Comparison of ENCODE assay signal across 18 cellular contexts in genomic region chr7:17236161-17236560, GRCh38.
DNase-seq lines count a peak whose midpoint lies in the region; ATAC-seq and FAIRE-seq lines count a peak whose summit lies in the region.
"Had no signal": no experiment of that assay in that cellular context is flagged by ENCODE, and none has a peak within 500 bp of the region (broad histone marks: within the 10 kb centered on the region; RNA-seq: fewer than 3 reads in every experiment).

No MANE protein-coding gene starts in this region.

- peaks cover 8% of the 10 kb centered on the region for H3K9me3 Mint-ChIP-seq in activated CD4-positive, alpha-beta T cell treated with anti-CD3 and anti-CD28 coated beads for 36 hours (ENCODE audit: low read depth)
- H3K9me3 Mint-ChIP-seq in activated T-helper 17 cell treated with anti-CD3 and anti-CD28 coated beads, Interleukin-2, amount 50 U/mL, for 72 hours = peaks cover 4% of the 10 kb centered on the region
- peaks cover 0 to 17% (median 0%) of the 10 kb centered on the region in 11 donors for H3K9me3 Mint-ChIP-seq in naive thymus-derived CD4-positive, alpha-beta T cell

- no peak for ATAC-seq in activated CD4-positive, alpha-beta T cell treated with anti-CD3 and anti-CD28 coated beads for 36 hours
- no peak for ATAC-seq in activated T-helper 17 cell treated with anti-CD3 and anti-CD28 coated beads, Interleukin-2, amount 50 U/mL, for 72 hours (replicated peaks)
- no peak for ATAC-seq in naive thymus-derived CD4-positive, alpha-beta T cell
- ATAC-seq in GM19397 (IDR thresholded peaks at IDR 0.05; ENCODE audit: unreplicated experiment) = no peak
- ATAC-seq: gastroesophageal sphincter, HCT116 had no signal

- no peaks in the 10 kb centered on the region for H3K36me3 ChIP-seq in naive thymus-derived CD4-positive, alpha-beta T cell (ENCODE audit: control insufficient read depth in 2 of 3, insufficient read depth in 3 of 3, low read length in 3 of 3)
- H3K36me3 ChIP-seq: gastroesophageal sphincter, Peyer's patch, sigmoid colon had no signal

- peaks cover 7% of the 10 kb centered on the region for H3K36me3 Mint-ChIP-seq in activated CD4-positive, alpha-beta T cell treated with anti-CD3 and anti-CD28 coated beads for 36 hours (ENCODE audit: low read depth)
- H3K36me3 Mint-ChIP-seq in activated T-helper 17 cell treated with anti-CD3 and anti-CD28 coated beads, Interleukin-2, amount 50 U/mL, for 72 hours (ENCODE audit: low read depth) = peaks cover 12% of the 10 kb centered on the region
- peaks cover 0 to 25% (median 0%) of the 10 kb centered on the region in 5 donors for H3K36me3 Mint-ChIP-seq in naive thymus-derived CD4-positive, alpha-beta T cell

- H3K4me3 Mint-ChIP-seq in activated CD4-positive, alpha-beta T cell treated with anti-CD3 and anti-CD28 coated beads for 36 hours = no peak overlapping the region
- H3K4me3 Mint-ChIP-seq in activated T-helper 17 cell treated with anti-CD3 and anti-CD28 coated beads, Interleukin-2, amount 50 U/mL, for 72 hours = peak overlapping the region; percentile 84
- H3K4me3 Mint-ChIP-seq in naive thymus-derived CD4-positive, alpha-beta T cell = peak overlapping the region in 5 of 10 donors; percentile 1 to 72 (median 26)

- peaks cover 22 to 24% of the 10 kb centered on the region in 2 donors for H3K4me1 ChIP-seq in naive thymus-derived CD4-positive, alpha-beta T cell (ENCODE audit: control insufficient read depth in 2 of 2, insufficient read depth in 2 of 2, low read length in 2 of 2)
- H3K4me1 ChIP-seq: gastroesophageal sphincter had no signal

- peak; percentile 21 for FAIRE-seq in GM18507 (lab: Jason Lieb, UNC)
- FAIRE-seq: endothelial cell of umbilical vein had no signal

- peak overlapping the region; percentile 48 for H3K27ac Mint-ChIP-seq in activated CD4-positive, alpha-beta T cell treated with anti-CD3 and anti-CD28 coated beads for 36 hours
- H3K27ac Mint-ChIP-seq in activated T-helper 17 cell treated with anti-CD3 and anti-CD28 coated beads, Interleukin-2, amount 50 U/mL, for 72 hours = peak overlapping the region; percentile 57
- H3K27ac Mint-ChIP-seq in naive thymus-derived CD4-positive, alpha-beta T cell = peak overlapping the region; percentile 72 to 99 (median 76)

- POLR2A ChIA-PET in activated CD4-positive, alpha-beta T cell treated with anti-CD3 and anti-CD28 coated beads for 36 hours (lab: Charles Lee) = no interaction called here
- POLR2A ChIA-PET in naive thymus-derived CD4-positive, alpha-beta T cell (lab: Charles Lee) = interaction anchor here (1.1 kb wide), 1 partner anchor 64 kb away, joined by 3 read pairs; no protein-coding TSS in a partner anchor

- H3K27ac ChIP-seq in naive thymus-derived CD4-positive, alpha-beta T cell (ENCODE audit: low read depth, low read length) = no peak overlapping the region
- H3K27ac ChIP-seq: gastroesophageal sphincter, KMS-11, Peyer's patch, sigmoid colon had no signal

- H3K4me3 ChIP-seq in naive thymus-derived CD4-positive, alpha-beta T cell (ENCODE audit: low read length) = no peak overlapping the region
- H3K4me3 ChIP-seq: gastroesophageal sphincter, Peyer's patch, sigmoid colon had no signal

- intact Hi-C loops in activated CD4-positive, alpha-beta T cell treated with anti-CD3 and anti-CD28 coated beads for 36 hours (cut with DNase I, micrococcal nuclease) = no loop called here
- intact Hi-C loops in naive thymus-derived CD4-positive, alpha-beta T cell (cut with micrococcal nuclease) = no loop called here

- peaks cover 44% of the 10 kb centered on the region for H3K4me1 Mint-ChIP-seq in activated CD4-positive, alpha-beta T cell treated with anti-CD3 and anti-CD28 coated beads for 36 hours
- H3K4me1 Mint-ChIP-seq in activated T-helper 17 cell treated with anti-CD3 and anti-CD28 coated beads, Interleukin-2, amount 50 U/mL, for 72 hours = peaks cover 38% of the 10 kb centered on the region
- peaks cover 19 to 50% (median 37%) of the 10 kb centered on the region in 7 donors for H3K4me1 Mint-ChIP-seq in naive thymus-derived CD4-positive, alpha-beta T cell

- no peaks in the 10 kb centered on the region for H3K9me3 ChIP-seq in naive thymus-derived CD4-positive, alpha-beta T cell (ENCODE audit: control insufficient read depth in 2 of 3, low read length in 3 of 3)
- H3K9me3 ChIP-seq: gastroesophageal sphincter, Peyer's patch, sigmoid colon had no signal

- H3K27me3 ChIP-seq in naive thymus-derived CD4-positive, alpha-beta T cell (ENCODE audit: control insufficient read depth in 2 of 2, insufficient read depth in 2 of 2, low read length in 2 of 2) = no peaks in the 10 kb centered on the region
- H3K27me3 ChIP-seq: gastroesophageal sphincter, Peyer's patch, sigmoid colon had no signal

- CTCF ChIA-PET in activated CD4-positive, alpha-beta T cell treated with anti-CD3 and anti-CD28 coated beads for 36 hours (lab: Charles Lee) = no interaction called here
- CTCF ChIA-PET in naive thymus-derived CD4-positive, alpha-beta T cell (lab: Charles Lee) = no interaction called here

- DNase-seq in activated CD4-positive, alpha-beta T cell treated with anti-CD3 and anti-CD28 coated beads for 36 hours = no peak
- DNase-seq in activated CD4-positive, alpha-beta T cell treated with anti-CD3 and anti-CD28 coated beads for 1 hour = no peak
- no peak for DNase-seq in GM18507 (ENCODE audit: extremely low spot score, insufficient read length, low read depth)
- DNase-seq in naive thymus-derived CD4-positive, alpha-beta T cell = no peak
- DNase-seq in GF-D8 (lab: John Stamatoyannopoulos, UW) = no peak
- no peak for DNase-seq in DMS 273 treated with DMSO at 0.1 percent for 48 hours (lab: John Stamatoyannopoulos, UW)
- DNase-seq: activated effector memory CD4-positive, alpha-beta T cell treated with anti-CD3 and anti-CD28 coated beads, Interleukin-2, amount 50 U/mL, for 16 hours; NCI-H187; NCI-H69; Peyer's patch; sigmoid colon; stimulated activated naive CD4-positive, alpha-beta T cell had no signal

- H3K27me3 Mint-ChIP-seq in activated CD4-positive, alpha-beta T cell treated with anti-CD3 and anti-CD28 coated beads for 36 hours = no peaks in the 10 kb centered on the region
- H3K27me3 Mint-ChIP-seq in activated T-helper 17 cell treated with anti-CD3 and anti-CD28 coated beads, Interleukin-2, amount 50 U/mL, for 72 hours = no peaks in the 10 kb centered on the region
- H3K27me3 Mint-ChIP-seq in naive thymus-derived CD4-positive, alpha-beta T cell = peaks cover 0 to 2% (median 0%) of the 10 kb centered on the region in 5 donors
